10 cellular contexts compared by ENCODE assay signal in genomic region chr7:610531-611280, GRCh38.
DNase-seq lines count a peak whose midpoint lies in the region; ATAC-seq, FAIRE-seq and TF ChIP-seq lines count a peak whose summit lies in the region.
"Had no signal": no experiment of that assay in that cellular context is flagged by ENCODE, and none has a peak within 500 bp of the region (broad histone marks: within the 10 kb centered on the region; RNA-seq: fewer than 3 reads in every experiment).

No MANE protein-coding gene starts in this region.

- no peaks in the 10 kb centered on the region for H3K27me3 ChIP-seq in right atrium auricular region
- H3K27me3 ChIP-seq in skeletal muscle tissue (ENCODE audit: control insufficient read depth in 3 of 3, insufficient read depth in 3 of 3, low read length in 3 of 3) = no peaks in the 10 kb centered on the region
- H3K27me3 ChIP-seq in small intestine (ENCODE audit: control insufficient read depth in 2 of 2, insufficient read depth in 2 of 2, low read length in 2 of 2) = no peaks in the 10 kb centered on the region
- no peaks in the 10 kb centered on the region for H3K27me3 ChIP-seq in Caco-2 (replicated peaks; ENCODE audit: control insufficient read depth, insufficient read depth, low read length)

- BruUV-seq in Caco-2 (replicated peaks; lab: Mats Ljungman, UMichigan) = no TSS peak

- H3K4me1 ChIP-seq in right atrium auricular region (peaks cover 0 to 16% of the 10 kb centered on the region in 2 donors), skeletal muscle tissue (ENCODE audit: control insufficient read depth in 3 of 3, insufficient read depth in 3 of 3, low read length in 3 of 3) (peaks cover 0 to 20% (median 10%) of the 10 kb centered on the region in 3 donors), small intestine (ENCODE audit: control insufficient read depth in 2 of 2, insufficient read depth in 1 of 2, low read depth in 1 of 2, low read length in 1 of 2) (peaks cover 1 to 3% of the 10 kb centered on the region in 2 donors), Caco-2 (peaks cover 6% of the 10 kb centered on the region; the same call in 1 of the 2 replicates)

- intact Hi-C loops in Caco-2 (cut with micrococcal nuclease; ENCODE audit: unreplicated experiment) = no loop called here

- peaks cover 6% of the 10 kb centered on the region for H3K36me3 Mint-ChIP-seq in Caco-2 (ENCODE audit: insufficient read depth, unreplicated experiment)

- H3K36me3 ChIP-seq in right atrium auricular region = no peaks in the 10 kb centered on the region
- H3K36me3 ChIP-seq in skeletal muscle tissue (ENCODE audit: control insufficient read depth in 3 of 3, insufficient read depth in 3 of 3, low read length in 3 of 3) = no peaks in the 10 kb centered on the region
- no peaks in the 10 kb centered on the region for H3K36me3 ChIP-seq in small intestine (ENCODE audit: control insufficient read depth in 2 of 2, insufficient read depth in 2 of 2, low read length in 2 of 2)
- no peaks in the 10 kb centered on the region; the same call in 1 of the 2 replicates for H3K36me3 ChIP-seq in Caco-2 (ENCODE audit: control insufficient read depth, insufficient read depth, low read length)

- CTCF ChIA-PET in Caco-2 (lab: Charles Lee) = interaction anchor here (0.6 kb wide), 1 partner anchor 107 kb away, joined by 3 read pairs; no protein-coding TSS in a partner anchor

- H3K4me3 ChIP-seq in right atrium auricular region (no peak overlapping the region), skeletal muscle tissue (ENCODE audit: low read length in 3 of 3) (peak overlapping the region in 1 of 3 donors; percentile 35), small intestine (ENCODE audit: low read depth in 1 of 2, low read length in 2 of 2) (no peak overlapping the region), Caco-2 (ENCODE audit: low read depth, low read length) (no peak overlapping the region)
- H3K4me3 ChIP-seq: SK-N-MC had no signal

- FAIRE-seq in small intestine (lab: Jason Lieb, UNC) = no peak

- POLR2A ChIA-PET in Caco-2 (lab: Charles Lee) = no interaction called here

- H3K9me3 ChIP-seq in right atrium auricular region (no peaks in the 10 kb centered on the region), skeletal muscle tissue (ENCODE audit: control insufficient read depth in 3 of 3, low read length in 3 of 3) (no peaks in the 10 kb centered on the region), small intestine (ENCODE audit: control insufficient read depth, low read depth) (no peaks in the 10 kb centered on the region), Caco-2 (no peaks in the 10 kb centered on the region)

- WGBS in small intestine, 3 donors = 52 to 80% (median 76%) methylated on average over 21 of the region's 21 CpGs

- H3K27ac ChIP-seq in right atrium auricular region = peak overlapping the region; percentile 64 to 79
- H3K27ac ChIP-seq in skeletal muscle tissue (ENCODE audit: low read depth, low read length) = peak overlapping the region; percentile 60
- H3K27ac ChIP-seq in small intestine (ENCODE audit: low read depth in 1 of 2, low read length in 1 of 2) = peak overlapping the region in 1 of 2 donors; percentile 73
- H3K27ac ChIP-seq: SK-N-MC had no signal

- peaks cover 13% of the 10 kb centered on the region for H3K9me3 Mint-ChIP-seq in Caco-2 (ENCODE audit: unreplicated experiment)

- H3K4me3 Mint-ChIP-seq in Caco-2 (ENCODE audit: unreplicated experiment) = no peak overlapping the region

- peak; percentile 65 for DNase-seq in KBM-7
- DNase-seq in amniotic epithelial cell (ENCODE audit: low read depth) = peak; percentile 89
- peak; percentile 86 for DNase-seq in right atrium auricular region (ENCODE audit: low spot score)
- no peak for DNase-seq in small intestine
- DNase-seq in Caco-2 = no peak
- DNase-seq: central memory CD4-positive, alpha-beta T cell had no signal

- TF ChIP-seq CTCF in right atrium auricular region (IDR thresholded peaks at IDR 0.05) = no peak
- TF ChIP-seq CTCF in Caco-2 (IDR thresholded peaks at IDR 0.05; ENCODE audit: insufficient read depth in 1 of 2, low read depth in 1 of 2, low read length in 1 of 2, severe bottlenecking in 1 of 2, unreplicated experiment in 1 of 2) = no peak

- no peak for ATAC-seq in GM21825 (IDR thresholded peaks at IDR 0.05; ENCODE audit: unreplicated experiment)
- ATAC-seq in HG03196 (IDR thresholded peaks at IDR 0.05; ENCODE audit: unreplicated experiment) = no peak

- no peaks in the 10 kb centered on the region for H3K27me3 Mint-ChIP-seq in Caco-2 (ENCODE audit: insufficient read depth, unreplicated experiment)

- H3K27ac Mint-ChIP-seq in Caco-2 (ENCODE audit: unreplicated experiment) = no peak overlapping the region

- peak overlapping the region in 2 of 3 donors; percentile 16 to 32 for H3K9ac ChIP-seq in skeletal muscle tissue (ENCODE audit: low read depth in 1 of 3, low read length in 3 of 3)

- in situ Hi-C loops in KBM-7 (cut with MboI; ENCODE audit: low pct_unique_long_range_greater_than_20kb, low sequenced_read_pairs) = no loop called here

- H3K4me1 Mint-ChIP-seq in Caco-2 (ENCODE audit: low read depth, unreplicated experiment) = peaks cover 6% of the 10 kb centered on the region

Comparison
In these comparisons a context has a peak if more than half of its experiments do, and no peak if none do; other contexts are left out.
1. DNase-seq: peak in KBM-7 (single experiment), amniotic epithelial cell (single experiment) and right atrium auricular region (single experiment); none in small intestine (single experiment) and Caco-2 (0 of 2).